2 cellular contexts compared by ENCODE assay signal in the genomic region with DNA sequence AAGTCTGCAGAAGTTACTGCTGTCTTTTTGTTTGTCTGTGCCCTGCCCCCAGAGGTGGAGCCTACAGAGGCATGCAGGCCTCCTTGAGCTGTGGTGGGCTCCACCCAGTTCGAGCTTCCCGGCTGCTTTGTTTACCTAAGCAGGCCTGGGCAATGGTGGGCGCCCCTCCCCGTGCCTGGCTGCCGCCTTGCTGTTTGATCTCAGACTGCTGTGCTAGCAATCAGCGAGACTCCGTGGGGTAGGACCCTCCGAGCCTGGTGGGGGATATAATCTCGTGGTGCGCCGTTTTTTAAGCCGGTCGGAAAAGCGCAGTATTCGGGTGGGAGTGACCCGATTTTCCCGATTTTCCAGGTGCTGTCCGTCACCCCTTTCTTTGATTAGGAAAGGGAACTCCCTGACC. TPM values are rescaled to one million over a fixed set of nuclear protein-coding genes. Genes with fewer than 3 reads are reported as not detected.
"Had no signal": no experiment of that assay in that cellular context is flagged by ENCODE, and none has a peak within 500 bp of the region (broad histone marks: within the 10 kb centered on the region; RNA-seq: fewer than 3 reads in every experiment).

No MANE protein-coding gene starts in this region.

RNA-seq across cellular contexts. Expression of a gene that starts 36.0 kb away (rescaled TPM):
- total RNA-seq: cardiac septum, SJSA1 had no signal
